In the genomic region with DNA sequence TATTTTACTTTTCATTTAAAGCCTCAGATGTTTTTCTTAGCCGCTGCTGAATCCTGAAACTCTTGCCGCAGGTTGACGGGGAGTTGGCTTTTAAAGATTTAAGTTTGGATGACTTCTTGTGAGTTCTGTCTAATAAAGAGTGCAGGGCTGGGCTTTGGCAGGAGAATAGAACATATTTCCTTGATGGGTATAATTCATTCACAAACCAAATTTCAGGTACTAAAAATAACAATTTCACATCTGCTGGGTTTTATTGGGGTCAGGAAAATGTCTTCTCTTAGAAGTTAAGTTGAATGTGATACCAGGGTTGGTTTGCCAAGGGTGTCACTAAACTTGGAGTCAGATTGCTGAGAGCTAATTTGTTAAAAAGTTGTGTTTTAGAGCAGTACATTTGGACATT, we compare ENCODE assay signal across 13 cellular contexts. TPM values are rescaled to one million over a fixed set of nuclear protein-coding genes. Genes with fewer than 3 reads are reported as not detected.
DNase-seq lines count a peak whose midpoint lies in the region; TF ChIP-seq lines count a peak whose summit lies in the region.
"Had no signal": no experiment of that assay in that cellular context is flagged by ENCODE, and none has a peak within 500 bp of the region (broad histone marks: within the 10 kb centered on the region; RNA-seq: fewer than 3 reads in every experiment).

No MANE protein-coding gene starts in this region.

- H3K4me1 ChIP-seq in mammary epithelial cell (ENCODE audit: insufficient read depth, low read length), result peaks cover 17% of the 10 kb centered on the region
- peaks cover 53% of the 10 kb centered on the region for H3K4me1 ChIP-seq in muscle layer of colon (ENCODE audit: insufficient read depth, low read length)
- H3K4me1 ChIP-seq in transverse colon, result peaks cover 35 to 74% (median 63%) of the 10 kb centered on the region in 4 donors

- peaks cover 7% of the 10 kb centered on the region for H3K36me3 ChIP-seq in mammary epithelial cell (ENCODE audit: insufficient read depth, low read length)
- no peaks in the 10 kb centered on the region for H3K36me3 ChIP-seq in muscle layer of colon (ENCODE audit: insufficient read depth, low read length)
- H3K36me3 ChIP-seq in transverse colon, result peaks cover 0 to 10% (median 4%) of the 10 kb centered on the region in 4 donors

- H3K4me1 Mint-ChIP-seq in MCF 10A (ENCODE audit: insufficient read depth, unreplicated experiment), result peaks cover 28% of the 10 kb centered on the region
- peaks cover 57% of the 10 kb centered on the region for H3K4me1 Mint-ChIP-seq in activated naive CD8-positive, alpha-beta T cell (ENCODE audit: low read depth)

- WGBS in mammary epithelial cell (ENCODE audit: low coverage, missing lambda C conversion rate), result 74% methylated on average over 3 of the region's 3 CpGs
- WGBS in transverse colon (ENCODE audit: low coverage in 1 of 2), 2 donors, result 89 to 100% methylated on average over 1 to 3 of the region's 3 CpGs

- no peaks in the 10 kb centered on the region for H3K9me3 Mint-ChIP-seq in MCF 10A (ENCODE audit: unreplicated experiment)
- H3K9me3 Mint-ChIP-seq in activated naive CD8-positive, alpha-beta T cell (ENCODE audit: low read depth), result no peaks in the 10 kb centered on the region
- H3K9me3 Mint-ChIP-seq: naive B cell had no signal

- POLR2A ChIA-PET in MCF 10A (lab: Yijun Ruan, JAX), result interaction anchor here (0.7 to 1.9 kb wide), 5 partner anchors 9 to 210 kb away, joined by 3 to 5 read pairs (median 3); a partner anchor contains a TSS

- H3K9me3 ChIP-seq in mammary epithelial cell (replicated peaks; ENCODE audit: insufficient read depth, low read length) (no peaks in the 10 kb centered on the region), muscle layer of colon (ENCODE audit: low read length) (no peaks in the 10 kb centered on the region), transverse colon (no peaks in the 10 kb centered on the region)

- intact Hi-C loops in mammary epithelial cell (cut with micrococcal nuclease) (no loop called here), MCF 10A (cut with micrococcal nuclease) (no loop called here), transverse colon (cut with DNase I; ENCODE audit: low total_unique reads) (loop anchor here (2.0 kb wide), 1 partner anchor 23 kb away; no protein-coding TSS in a partner anchor)

- H3K9ac ChIP-seq in mammary epithelial cell (ENCODE audit: insufficient read depth, low read length) (no peak overlapping the region), muscle layer of colon (ENCODE audit: low read length) (no peak overlapping the region)

- TF ChIP-seq EP300 in transverse colon (IDR thresholded peaks at IDR 0.05; ENCODE audit: low read depth), result no peak

- dilution Hi-C loops in mammary epithelial cell (cut with HindIII; ENCODE audit: low sequenced_read_pairs), result no loop called here

- TF ChIP-seq POLR2A in transverse colon (IDR thresholded peaks at IDR 0.05), result no peak

- H3K4me2 ChIP-seq in mammary epithelial cell (ENCODE audit: insufficient read depth, low read depth, low read length), result peak overlapping the region; percentile 14

- no peaks in the 10 kb centered on the region for H3K27me3 Mint-ChIP-seq in MCF 10A (ENCODE audit: insufficient read depth, unreplicated experiment)
- no peaks in the 10 kb centered on the region for H3K27me3 Mint-ChIP-seq in activated naive CD8-positive, alpha-beta T cell
- H3K27me3 Mint-ChIP-seq: naive B cell had no signal

- H4K20me1 ChIP-seq in mammary epithelial cell (ENCODE audit: insufficient read depth, low read length), result no peaks in the 10 kb centered on the region

- H3K27ac ChIP-seq in mammary epithelial cell (ENCODE audit: insufficient read depth, low read depth, low read length) (no peak overlapping the region), muscle layer of colon (ENCODE audit: low read depth, low read length) (peak overlapping the region; percentile 61), transverse colon (peak overlapping the region; percentile 78 to 84 (median 80))
- H3K27ac ChIP-seq: C4-2B had no signal

- peaks cover 90% of the 10 kb centered on the region for H3K79me2 ChIP-seq in mammary epithelial cell (ENCODE audit: insufficient read depth, low read length)

- in situ Hi-C loops in mammary epithelial cell (cut with MboI; ENCODE audit: low sequenced_read_pairs in 2 of 2), result no loop called here
- in situ Hi-C loops in transverse colon (cut with MboI; ENCODE audit: low pct_ligation_motif_present in 1 of 4, low pct_unique_long_range_greater_than_20kb in 1 of 4, low sequenced_read_pairs in 3 of 4), result no loop called here

- H3K4me3 Mint-ChIP-seq in MCF 10A (ENCODE audit: unreplicated experiment), result no peak overlapping the region
- H3K4me3 Mint-ChIP-seq in activated naive CD8-positive, alpha-beta T cell, result peak overlapping the region; percentile 69

- CTCF ChIA-PET in mammary epithelial cell (lab: Charles Lee; ENCODE audit: low non-redundant PET) (no interaction called here), MCF 10A (lab: Yijun Ruan, JAX) (interaction anchor here (1.0 to 1.2 kb wide), 2 partner anchors 9 to 32 kb away, joined by 4 to 6 read pairs; no protein-coding TSS in a partner anchor)

- H3K4me3 ChIP-seq in mammary epithelial cell (replicated peaks in 1 of 3; ENCODE audit: insufficient read depth in 1 of 3, low read depth in 2 of 3, low read length in 3 of 3), result no peak overlapping the region
- H3K4me3 ChIP-seq in muscle layer of colon (ENCODE audit: low read depth in 1 of 2, low read length in 2 of 2), result peak overlapping the region in 1 of 2 donors; percentile 27
- peak overlapping the region in 1 of 4 donors; percentile 13 for H3K4me3 ChIP-seq in transverse colon

- peaks cover 63% of the 10 kb centered on the region for H3K36me3 Mint-ChIP-seq in MCF 10A (ENCODE audit: insufficient read depth, unreplicated experiment)
- peaks cover 8% of the 10 kb centered on the region for H3K36me3 Mint-ChIP-seq in activated naive CD8-positive, alpha-beta T cell

- no peak overlapping the region for H3K27ac Mint-ChIP-seq in MCF 10A (ENCODE audit: low read depth, unreplicated experiment)
- H3K27ac Mint-ChIP-seq in activated naive CD8-positive, alpha-beta T cell, result peak overlapping the region; percentile 46

- TF ChIP-seq CTCF in mammary epithelial cell (conservative IDR thresholded peaks at IDR 0.05 in 1 of 2, IDR thresholded peaks at IDR 0.05 in 1 of 2; ENCODE audit: extremely low read depth in 1 of 2, insufficient read depth in 1 of 2, low read depth in 1 of 2, low read length in 2 of 2) (no peak), MCF 10A (IDR thresholded peaks at IDR 0.05; ENCODE audit: unreplicated experiment) (no peak), transverse colon (IDR thresholded peaks at IDR 0.05) (no peak)

- no peak overlapping the region for H2AFZ ChIP-seq in mammary epithelial cell (ENCODE audit: low read depth, low read length)

- no peaks in the 10 kb centered on the region for H3K27me3 ChIP-seq in mammary epithelial cell (ENCODE audit: insufficient read depth, low read length)
- H3K27me3 ChIP-seq in muscle layer of colon (ENCODE audit: control insufficient read depth in 1 of 2, insufficient read depth in 2 of 2, low read length in 2 of 2), result no peaks in the 10 kb centered on the region
- no peaks in the 10 kb centered on the region for H3K27me3 ChIP-seq in transverse colon

- DNase-seq in mammary epithelial cell (no peak), MCF 10A (ENCODE audit: unreplicated experiment) (no peak), transverse colon (no peak), NCI-H146 (lab: John Stamatoyannopoulos, UW) (no peak), NCI-H510A treated with DMSO at 0.1 percent for 48 hours (lab: John Stamatoyannopoulos, UW) (no peak)
- no peak for DNase-seq in stimulated activated CD4-positive, alpha-beta T cell treated with anti-CD3 and anti-CD28 coated beads, Interleukin-4, amount 100 ng/mL, for 4 hours
- DNase-seq: naive B cell, NCI-H2171 treated with DMSO at 0.1 percent for 48 hours had no signal

- BruUV-seq in mammary epithelial cell (replicated peaks; lab: Mats Ljungman, UMichigan), result no TSS peak
- no TSS peak for BruUV-seq in MCF 10A (replicated peaks; lab: Mats Ljungman, UMichigan)

RNA-seq across cellular contexts. Expression of a gene that starts 9.7 kb away (rescaled TPM):
- total RNA-seq in mammary epithelial cell, result 10 to 100 TPM; 55.3 to 56.9 TPM
- polyA plus RNA-seq in mammary epithelial cell, result 38.9 TPM
- 74.9 TPM for polyA minus RNA-seq in mammary epithelial cell
- total RNA-seq in MCF 10A (2022), result 72.9 and 76.6 TPM in 2 replicates
- 10 to 100 TPM; 32.6 to 80.1 (median 67.1) TPM for total RNA-seq in transverse colon

RNA-seq across cellular contexts. Expression of a gene that starts 34.0 kb away (rescaled TPM):
- total RNA-seq in mammary epithelial cell (not detected), MCF 10A (2022) (not detected in 2 replicates), transverse colon (under 1 TPM in 1 of 4 donors, not detected in 3; 0.27 TPM)
- not detected for polyA plus RNA-seq in mammary epithelial cell
- polyA minus RNA-seq in mammary epithelial cell, result not detected
- total RNA-seq: HT1080 had no signal

RNA-seq across cellular contexts. Expression of a gene that starts 51.8 kb away (rescaled TPM):
- 100 to 1,000 TPM in 1 of 2 donors, 10 to 100 TPM in 1; 43.5 to 158 TPM for total RNA-seq in mammary epithelial cell
- 91.8 TPM for polyA plus RNA-seq in mammary epithelial cell
- polyA minus RNA-seq in mammary epithelial cell, result 102 TPM
- 147 and 173 TPM in 2 replicates for total RNA-seq in MCF 10A (2022)
- 100 to 1,000 TPM; 175 to 307 (median 261) TPM for total RNA-seq in transverse colon

RNA-seq across cellular contexts. Expression of a gene that starts 53.5 kb away (rescaled TPM):
- total RNA-seq in mammary epithelial cell (not detected), MCF 10A (2022) (not detected in 2 replicates), transverse colon (not detected)
- not detected for polyA plus RNA-seq in mammary epithelial cell
- not detected for polyA minus RNA-seq in mammary epithelial cell
- total RNA-seq: HT1080, SK-MEL-5 had no signal
